Comparison of ENCODE assay signal across 23 cellular contexts in the genomic region with DNA sequence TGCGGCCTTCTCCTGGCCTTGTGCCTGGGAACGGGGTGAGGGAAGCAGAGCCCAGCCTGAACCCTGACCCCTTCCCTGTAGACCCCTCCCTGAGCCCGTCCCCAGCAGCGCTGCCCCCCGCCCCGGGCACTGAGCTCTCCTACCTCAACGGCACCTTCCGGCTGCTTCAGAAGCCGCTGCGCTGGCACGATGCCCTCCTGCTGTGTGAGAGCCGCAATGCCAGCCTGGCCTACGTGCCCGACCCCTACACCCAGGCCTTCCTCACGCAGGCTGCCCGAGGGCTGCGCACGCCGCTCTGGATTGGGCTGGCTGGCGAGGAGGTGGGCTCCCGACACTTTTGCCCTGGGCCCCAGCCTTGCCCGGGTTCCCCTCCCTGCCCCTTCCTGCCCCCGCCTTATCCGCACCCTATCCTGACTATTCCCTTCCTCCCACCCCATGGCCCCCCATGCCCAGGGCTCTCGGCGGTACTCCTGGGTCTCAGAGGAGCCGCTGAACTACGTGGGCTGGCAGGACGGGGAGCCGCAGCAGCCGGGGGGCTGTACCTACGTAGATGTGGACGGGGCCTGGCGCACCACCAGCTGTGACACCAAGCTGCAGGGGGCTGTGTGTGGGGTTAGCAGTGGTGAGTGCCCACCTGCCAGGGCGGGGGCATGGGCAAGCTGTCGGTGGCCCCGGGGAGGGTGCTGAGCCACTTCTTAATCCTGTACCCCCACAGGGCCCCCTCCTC.
"Had no signal": no experiment of that assay in that cellular context is flagged by ENCODE, and none has a peak within 500 bp of the region (broad histone marks: within the 10 kb centered on the region; RNA-seq: fewer than 3 reads in every experiment).

No MANE protein-coding gene starts in this region.

- H3K4me3 Mint-ChIP-seq: immature natural killer cell; naive B cell; nephron; stimulated activated effector memory CD8-positive, alpha-beta T cell treated with anti-CD3 and anti-CD28 coated beads, Interleukin-12 subunit alpha, Interleukin-12 subunit beta, amount 100 ng/mL, for 72 hours had no signal

- H3K36me3 ChIP-seq: left ventricle myocardium inferior, right lobe of liver, transverse colon had no signal

- H3K9me3 Mint-ChIP-seq: immature natural killer cell; naive B cell; nephron; stimulated activated effector memory CD8-positive, alpha-beta T cell treated with anti-CD3 and anti-CD28 coated beads, Interleukin-12 subunit alpha, Interleukin-12 subunit beta, amount 100 ng/mL, for 72 hours had no signal

- H3K27me3 ChIP-seq: dorsolateral prefrontal cortex, right lobe of liver, stomach, transverse colon had no signal

- FAIRE-seq: endometrium, frontal cortex, kidney had no signal

- H3K27ac Mint-ChIP-seq: immature natural killer cell; naive B cell; nephron; stimulated activated effector memory CD8-positive, alpha-beta T cell treated with anti-CD3 and anti-CD28 coated beads, Interleukin-12 subunit alpha, Interleukin-12 subunit beta, amount 100 ng/mL, for 72 hours had no signal

- H3K4me1 ChIP-seq: psoas muscle, right lobe of liver, stomach, transverse colon had no signal

- H3K27ac ChIP-seq: dorsolateral prefrontal cortex, left ventricle myocardium inferior, psoas muscle, right lobe of liver, stomach, thoracic aorta, transverse colon had no signal

- H3K4me1 Mint-ChIP-seq: immature natural killer cell; naive B cell; stimulated activated effector memory CD8-positive, alpha-beta T cell treated with anti-CD3 and anti-CD28 coated beads, Interleukin-12 subunit alpha, Interleukin-12 subunit beta, amount 100 ng/mL, for 72 hours had no signal

- ATAC-seq: esophagus mucosa; left cardiac atrium; psoas muscle; right lobe of liver; stimulated activated effector memory CD8-positive, alpha-beta T cell treated with anti-CD3 and anti-CD28 coated beads, Interleukin-12 subunit alpha, Interleukin-12 subunit beta, amount 100 ng/mL, for 72 hours had no signal

- DNase-seq: cortex of kidney; effector CD8-positive, alpha-beta T cell; immature natural killer cell; left cardiac atrium; left ventricle myocardium inferior; mesendoderm; naive B cell; retina; right lobe of liver; stimulated activated CD4-positive, alpha-beta T cell treated with anti-CD3 and anti-CD28 coated beads, Interleukin-4, amount 100 ng/mL, for 1 hour; stimulated activated CD8-positive, alpha-beta memory T cell treated with anti-CD3 and anti-CD28 coated beads, Interleukin-4, amount 100 ng/mL, for 48 hours; stomach; transverse colon had no signal

- H3K4me3 ChIP-seq: dorsolateral prefrontal cortex, left ventricle myocardium inferior, lung, psoas muscle, right lobe of liver, stomach, thoracic aorta, transverse colon had no signal

- H3K9me3 ChIP-seq: left ventricle myocardium inferior, psoas muscle, right lobe of liver, stomach, thoracic aorta, transverse colon had no signal
